In the genomic region with DNA sequence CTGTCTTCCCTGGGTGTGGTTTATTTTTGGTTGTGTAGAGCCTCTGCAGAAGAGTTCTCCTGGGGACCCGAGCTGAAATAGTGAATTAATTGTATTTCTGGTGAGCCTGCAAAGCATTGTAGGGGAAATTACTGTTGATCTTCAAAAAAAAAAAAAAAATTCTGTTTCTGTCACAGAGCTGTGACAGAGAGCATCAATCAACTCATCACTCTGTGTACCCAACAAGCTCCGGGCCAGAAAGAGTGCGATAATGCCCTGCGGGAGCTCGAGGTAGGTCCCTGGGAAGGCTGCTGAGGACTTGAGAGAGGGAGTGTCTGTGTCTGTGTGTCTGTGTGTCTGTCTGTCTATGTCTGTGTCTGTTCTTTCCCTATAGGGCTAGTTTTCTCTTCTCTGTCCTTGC, we compare ENCODE assay signal across 24 cellular contexts.
DNase-seq lines count a peak whose midpoint lies in the region; ATAC-seq, FAIRE-seq and TF ChIP-seq lines count a peak whose summit lies in the region.
"Had no signal": no experiment of that assay in that cellular context is flagged by ENCODE, and none has a peak within 500 bp of the region (broad histone marks: within the 10 kb centered on the region; RNA-seq: fewer than 3 reads in every experiment).

No MANE protein-coding gene starts in this region.

- H3K4me1 ChIP-seq in BE2C (peaks cover 15% of the 10 kb centered on the region), kidney (ENCODE audit: control insufficient read depth in 1 of 2, insufficient read depth in 1 of 2, low read depth in 1 of 2, low read length in 2 of 2) (peaks cover 0 to 4% of the 10 kb centered on the region in 2 donors), neural progenitor cell (peaks cover 16% of the 10 kb centered on the region)

- H3K4me1 Mint-ChIP-seq in neural progenitor cell = peaks cover 17% of the 10 kb centered on the region
- H3K4me1 Mint-ChIP-seq: CD4-positive, CD25-positive, alpha-beta regulatory T cell had no signal

- no peaks in the 10 kb centered on the region for H4K20me1 ChIP-seq in neural progenitor cell (ENCODE audit: low read depth)
- H4K20me1 ChIP-seq: BLaER1 had no signal

- H3K36me3 ChIP-seq in BE2C (no peaks in the 10 kb centered on the region), kidney (ENCODE audit: control insufficient read depth in 1 of 2, insufficient read depth in 2 of 2, low read length in 2 of 2) (no peaks in the 10 kb centered on the region), neural progenitor cell (no peaks in the 10 kb centered on the region)
- H3K36me3 ChIP-seq: BLaER1 had no signal

- H3K27ac ChIP-seq in angular gyrus (ENCODE audit: low read depth, low read length) (peak overlapping the region; percentile 88), kidney (ENCODE audit: low read depth in 2 of 2, low read length in 2 of 2) (peak overlapping the region in 1 of 2 donors; percentile 17), neural progenitor cell (no peak overlapping the region)
- H3K27ac ChIP-seq: BLaER1, GM23248, RWPE1 had no signal

- TF ChIP-seq CTCF in BE2C (IDR thresholded peaks at IDR 0.05; ENCODE audit: low read depth, low read length) = no peak
- no peak for TF ChIP-seq CTCF in kidney (IDR thresholded peaks at IDR 0.05; ENCODE audit: borderline replicate concordance, extremely low read depth, insufficient read depth)
- no peak for TF ChIP-seq CTCF in neural progenitor cell (IDR thresholded peaks at IDR 0.05)

- H3K4me3 ChIP-seq in BE2C (ENCODE audit: low read depth, low read length) = no peak overlapping the region
- peak overlapping the region; percentile 59 to 71 for H3K4me3 ChIP-seq in kidney (ENCODE audit: low read length in 2 of 2)
- H3K4me3 ChIP-seq in neural progenitor cell = no peak overlapping the region
- H3K4me3 ChIP-seq: BLaER1, GM23248 had no signal

- H3K4me3 Mint-ChIP-seq in neural progenitor cell = no peak overlapping the region

- peaks cover 10% of the 10 kb centered on the region for H3K36me3 Mint-ChIP-seq in neural progenitor cell
- H3K36me3 Mint-ChIP-seq: CD4-positive, CD25-positive, alpha-beta regulatory T cell had no signal

- H3K27me3 ChIP-seq in BE2C = no peaks in the 10 kb centered on the region
- H3K27me3 ChIP-seq in neural progenitor cell = no peaks in the 10 kb centered on the region
- H3K27me3 ChIP-seq: BLaER1 had no signal

- H3K9me3 Mint-ChIP-seq in neural progenitor cell = no peaks in the 10 kb centered on the region
- H3K9me3 Mint-ChIP-seq: CD4-positive, CD25-positive, alpha-beta regulatory T cell had no signal

- no peak overlapping the region for H3K27ac Mint-ChIP-seq in neural progenitor cell
- H3K27ac Mint-ChIP-seq: CD4-positive, CD25-positive, alpha-beta regulatory T cell had no signal

- FAIRE-seq in kidney (lab: Jason Lieb, UNC) = no peak
- FAIRE-seq: D721Med, G401.6, HTR-8/SVneo had no signal

- no peaks in the 10 kb centered on the region for H3F3A ChIP-seq in neural progenitor cell (ENCODE audit: low read depth)

- intact Hi-C loops in kidney (cut with DNase I) = no loop called here

- ATAC-seq in HG03175 (IDR thresholded peaks at IDR 0.05; ENCODE audit: unreplicated experiment) = no peak
- ATAC-seq: Panc1 had no signal

- H2AFZ ChIP-seq in neural progenitor cell (replicated peaks) = no peak overlapping the region
- H2AFZ ChIP-seq: GM23248 had no signal

- no peaks in the 10 kb centered on the region; the same call in 1 of the 2 replicates for H3K9me3 ChIP-seq in BE2C
- H3K9me3 ChIP-seq in kidney (ENCODE audit: control insufficient read depth in 1 of 2, low read length in 2 of 2) = no peaks in the 10 kb centered on the region
- no peaks in the 10 kb centered on the region for H3K9me3 ChIP-seq in neural progenitor cell (ENCODE audit: low read depth)
- H3K9me3 ChIP-seq: BLaER1 had no signal

- H3K4me2 ChIP-seq in neural progenitor cell = no peak overlapping the region
- H3K4me2 ChIP-seq: BLaER1 had no signal

- DNase-seq in BE2C = peak; percentile 41
- no peak for DNase-seq in kidney
- DNase-seq in pons (ENCODE audit: low spot score) = peak; percentile 52
- DNase-seq in NK-92 (lab: John Stamatoyannopoulos, UW; ENCODE audit: unreplicated experiment) = no peak
- no peak for DNase-seq in neural progenitor cell (ENCODE audit: low spot score)
- DNase-seq: CD4-positive, CD25-positive, alpha-beta regulatory T cell; GM23248; H7; KBM-7; MV-4-11; NCI-H1105; NCI-H1436 treated with DMSO at 0.1 percent for 48 hours; NCI-H2029; NCI-H2227 treated with DMSO at 0.1 percent for 48 hours; NCI-H526 treated with DMSO at 0.1 percent for 48 hours; SHP77 had no signal

- H3K27me3 Mint-ChIP-seq in neural progenitor cell (ENCODE audit: insufficient read depth, low read depth) = peaks cover 2% of the 10 kb centered on the region

- H3K79me2 ChIP-seq in neural progenitor cell (ENCODE audit: low read depth) = no peaks in the 10 kb centered on the region

- H3K9ac ChIP-seq in kidney (ENCODE audit: low read length in 2 of 2) (peak overlapping the region in 1 of 2 donors; percentile 20), neural progenitor cell (no peak overlapping the region)
- H3K9ac ChIP-seq: BLaER1, GM23248 had no signal

Comparison
In these comparisons a context has a peak if more than half of its experiments do, and no peak if none do; other contexts are left out.
1. DNase-seq: peak in BE2C (single experiment) and pons (single experiment); none in kidney (single experiment), NK-92 (single experiment) and neural progenitor cell (single experiment).
2. H3K4me3 ChIP-seq: peak in kidney (2 of 2); none in BE2C (single experiment) and neural progenitor cell (single experiment).